In the genomic region with DNA sequence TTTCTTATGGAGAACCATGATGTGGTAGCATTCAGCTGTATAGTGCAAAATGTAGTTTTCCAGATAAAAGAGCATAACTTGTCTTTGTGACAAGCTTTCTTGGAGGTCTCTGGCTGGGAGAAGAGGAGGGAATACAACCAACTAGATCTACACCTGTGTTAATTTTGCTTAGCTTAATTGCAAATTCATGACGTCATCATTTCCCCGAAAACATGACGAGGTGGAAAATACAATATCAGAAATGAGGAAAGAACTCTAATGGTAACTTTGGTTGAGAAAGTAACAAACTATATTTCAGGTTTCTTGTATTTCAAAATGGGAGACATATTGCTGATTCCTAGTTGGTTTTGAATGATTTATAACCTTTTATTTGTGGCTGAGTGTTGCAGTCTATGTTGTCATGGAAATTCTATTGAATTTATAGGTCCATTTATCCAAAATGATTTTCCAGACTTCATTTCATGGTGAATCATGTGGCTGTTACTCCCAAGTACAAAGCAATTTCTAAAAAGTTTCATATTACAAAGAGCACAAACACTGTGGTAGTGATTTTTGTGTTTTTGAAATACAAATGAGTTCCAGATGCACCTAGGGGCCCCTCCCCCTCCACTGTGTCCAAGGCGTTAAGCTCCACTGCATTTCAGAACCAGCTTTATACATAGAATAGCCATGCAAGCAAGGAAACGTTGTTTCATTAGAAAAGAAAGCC, we compare ENCODE assay signal across 22 cellular contexts.
A peak's percentile ranks its signal among the peaks of the same experiment; 100 is the strongest.
DNase-seq lines count a peak whose midpoint lies in the region; ATAC-seq, FAIRE-seq and TF ChIP-seq lines count a peak whose summit lies in the region.
"Had no signal": no experiment of that assay in that cellular context is flagged by ENCODE, and none has a peak within 500 bp of the region (broad histone marks: within the 10 kb centered on the region; RNA-seq: fewer than 3 reads in every experiment).

No MANE protein-coding gene starts in this region.

- no peak for ATAC-seq in GM19328 (IDR thresholded peaks at IDR 0.05; ENCODE audit: unreplicated experiment)
- ATAC-seq: A549; activated CD8-positive, alpha-beta T cell treated with anti-CD3 and anti-CD28 coated beads for 36 hours; sciatic nerve; stimulated activated effector memory CD8-positive, alpha-beta T cell treated with anti-CD3 and anti-CD28 coated beads, Interleukin-12 subunit alpha, Interleukin-12 subunit beta, amount 100 ng/mL, for 72 hours had no signal

- no peaks in the 10 kb centered on the region for H3K9me3 ChIP-seq in suprapubic skin
- H3K9me3 ChIP-seq: A549 had no signal

- no peak overlapping the region for H3K4me3 ChIP-seq in AG10803 (ENCODE audit: low read length)
- H3K4me3 ChIP-seq in choroid plexus epithelial cell (ENCODE audit: low read depth, low read length), result no peak overlapping the region
- no peak overlapping the region for H3K4me3 ChIP-seq in suprapubic skin
- H3K4me3 ChIP-seq: A549 had no signal

- peak overlapping the region; percentile 45 for H3K27ac Mint-ChIP-seq in mesothelial cell of epicardium
- H3K27ac Mint-ChIP-seq: activated B cell treated with CpG ODN at 0.5 μM for 24 hours; activated CD8-positive, alpha-beta T cell treated with anti-CD3 and anti-CD28 coated beads for 36 hours; stimulated activated effector memory CD8-positive, alpha-beta T cell treated with anti-CD3 and anti-CD28 coated beads, Interleukin-12 subunit alpha, Interleukin-12 subunit beta, amount 100 ng/mL, for 72 hours had no signal

- no peak for FAIRE-seq in GM12891 (lab: Jason Lieb, UNC)
- FAIRE-seq: A549, frontal cortex, kidney had no signal

- TF ChIP-seq EP300 in suprapubic skin (IDR thresholded peaks at IDR 0.05), result no peak

- H3K9me3 Mint-ChIP-seq in mesothelial cell of epicardium, result no peaks in the 10 kb centered on the region
- H3K9me3 Mint-ChIP-seq: activated B cell treated with CpG ODN at 0.5 μM for 24 hours; activated CD8-positive, alpha-beta T cell treated with anti-CD3 and anti-CD28 coated beads for 36 hours had no signal

- 73% methylated on average over 5 of the region's 5 CpGs for WGBS in suprapubic skin

- H3K27ac ChIP-seq in suprapubic skin, result no peak overlapping the region
- H3K27ac ChIP-seq: A549, parathyroid adenoma had no signal

- no peaks in the 10 kb centered on the region for H3K36me3 Mint-ChIP-seq in mesothelial cell of epicardium
- H3K36me3 Mint-ChIP-seq: stimulated activated effector memory CD8-positive, alpha-beta T cell treated with anti-CD3 and anti-CD28 coated beads, Interleukin-12 subunit alpha, Interleukin-12 subunit beta, amount 100 ng/mL, for 72 hours had no signal

- no peak for TF ChIP-seq POLR2A in GM12891 (IDR thresholded peaks at IDR 0.05; ENCODE audit: low read depth, low read length)
- no peak for TF ChIP-seq POLR2A in suprapubic skin (IDR thresholded peaks at IDR 0.05)

- H3K36me3 ChIP-seq in suprapubic skin, result no peaks in the 10 kb centered on the region

- peak; percentile 73 for DNase-seq in AG10803 (ENCODE audit: low read depth)
- DNase-seq in LHCN-M2 (ENCODE audit: low read depth), result peak; percentile 5
- DNase-seq in choroid plexus epithelial cell (ENCODE audit: low read depth), result peak; percentile 32
- DNase-seq in mesothelial cell of epicardium (ENCODE audit: low spot score in 2 of 2, unreplicated experiment in 2 of 2), result no peak
- DNase-seq in GM12891 (ENCODE audit: insufficient read length, low spot score), result no peak
- DNase-seq in suprapubic skin (ENCODE audit: low spot score in 2 of 2), result no peak
- DNase-seq in activated T-cell treated with anti-CD3 and anti-CD28 coated beads, Interleukin-2, amount 50 U/mL, for 48 hours, result no peak
- DNase-seq: activated B cell treated with CpG ODN at 0.5 μM for 24 hours; activated CD8-positive, alpha-beta T cell treated with anti-CD3 and anti-CD28 coated beads for 36 hours; activated naive CD4-positive, alpha-beta T cell treated with Interleukin-2 at 50 U/mL for 16 hours; activated T-cell treated with anti-CD3 and anti-CD28 coated beads, Interleukin-2, amount 50 U/mL, for 1 hour; kidney; mammary epithelial cell; NCI-H1105 treated with DMSO at 0.1 percent for 48 hours; NCI-H524; T1000 had no signal

- TF ChIP-seq CTCF in AG10803 (conservative IDR thresholded peaks at IDR 0.05; ENCODE audit: low read length), result no peak
- TF ChIP-seq CTCF in choroid plexus epithelial cell (conservative IDR thresholded peaks at IDR 0.05; ENCODE audit: low read depth, low read length), result no peak
- no peak for TF ChIP-seq CTCF in mesothelial cell of epicardium (IDR thresholded peaks at IDR 0.05; ENCODE audit: unreplicated experiment)
- no peak for TF ChIP-seq CTCF in suprapubic skin (IDR thresholded peaks at IDR 0.05)

- no peaks in the 10 kb centered on the region for H3K27me3 ChIP-seq in suprapubic skin

- no peaks in the 10 kb centered on the region for H3K27me3 Mint-ChIP-seq in mesothelial cell of epicardium (ENCODE audit: low read depth)
- H3K27me3 Mint-ChIP-seq: activated B cell treated with CpG ODN at 0.5 μM for 24 hours; activated CD8-positive, alpha-beta T cell treated with anti-CD3 and anti-CD28 coated beads for 36 hours had no signal

- no peaks in the 10 kb centered on the region for H3K4me1 ChIP-seq in suprapubic skin
- H3K4me1 ChIP-seq: A549 had no signal

- H3K4me3 Mint-ChIP-seq in mesothelial cell of epicardium, result no peak overlapping the region
- H3K4me3 Mint-ChIP-seq: activated B cell treated with CpG ODN at 0.5 μM for 24 hours; activated CD8-positive, alpha-beta T cell treated with anti-CD3 and anti-CD28 coated beads for 36 hours; stimulated activated effector memory CD8-positive, alpha-beta T cell treated with anti-CD3 and anti-CD28 coated beads, Interleukin-12 subunit alpha, Interleukin-12 subunit beta, amount 100 ng/mL, for 72 hours had no signal

- peaks cover 28% of the 10 kb centered on the region for H3K4me1 Mint-ChIP-seq in mesothelial cell of epicardium
- H3K4me1 Mint-ChIP-seq: activated B cell treated with CpG ODN at 0.5 μM for 24 hours; stimulated activated effector memory CD8-positive, alpha-beta T cell treated with anti-CD3 and anti-CD28 coated beads, Interleukin-12 subunit alpha, Interleukin-12 subunit beta, amount 100 ng/mL, for 72 hours had no signal

TF ChIP-seq in GM12891, 5 proteins besides CTCF, POLR2A, EP300 and RAD21:
- TF ChIP-seq POU2F2 (IDR thresholded peaks at IDR 0.05; ENCODE audit: low read depth, low read length) (no peak), TAF1 (IDR thresholded peaks at IDR 0.05; ENCODE audit: low read depth, low read length) (no peak), SPI1 (IDR thresholded peaks at IDR 0.05; ENCODE audit: low read depth, low read length) (no peak)

Comparison
In these comparisons a context has a peak if more than half of its experiments do, and no peak if none do; other contexts are left out.
1. DNase-seq: peak in AG10803 (single experiment), LHCN-M2 (single experiment) and choroid plexus epithelial cell (single experiment); none in mesothelial cell of epicardium (0 of 2), GM12891 (single experiment), suprapubic skin (0 of 2) and activated T-cell treated with anti-CD3 and anti-CD28 coated beads, Interleukin-2, amount 50 U/mL, for 48 hours (0 of 2).